In the genomic region with DNA sequence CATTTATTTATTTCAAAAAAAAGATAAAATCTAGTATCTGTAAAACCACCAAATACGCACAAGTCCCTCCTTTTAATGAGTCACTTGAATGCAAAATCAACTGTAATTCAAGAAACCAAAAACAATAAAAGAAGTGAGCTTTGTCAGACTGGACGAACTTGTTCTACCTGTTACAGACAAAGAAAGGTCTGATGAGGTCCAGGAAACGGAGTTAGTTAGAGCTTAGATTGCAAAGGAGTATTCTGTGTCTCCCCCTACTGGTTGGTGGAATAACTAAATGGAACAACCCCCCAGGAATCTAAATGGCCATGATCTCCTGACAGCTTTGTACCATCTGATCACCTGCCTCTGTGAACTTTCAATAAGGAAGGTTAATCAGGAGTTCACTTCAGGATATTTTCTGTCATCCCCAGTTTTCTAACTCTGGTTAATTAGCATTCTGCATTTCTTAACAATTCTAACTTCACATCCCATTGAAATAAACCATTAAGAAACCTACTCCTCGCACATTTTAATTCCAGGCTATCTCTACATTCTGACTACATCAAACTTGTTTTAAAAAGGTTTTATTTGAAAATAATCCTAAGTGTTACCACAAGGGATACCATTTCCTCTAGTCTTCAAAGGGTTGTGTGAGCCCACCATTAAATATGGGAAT, we compare ENCODE assay signal across 8 cellular contexts.
DNase-seq lines count a peak whose midpoint lies in the region; ATAC-seq lines count a peak whose summit lies in the region.

No MANE protein-coding gene starts in this region.

- H3K9me3 ChIP-seq in iPS DF 6.9 (ENCODE audit: control insufficient read depth, insufficient read depth, low read length): no peaks in the 10 kb centered on the region

- no peaks in the 10 kb centered on the region for H3K9me3 Mint-ChIP-seq in activated CD8-positive, alpha-beta T cell treated with anti-CD3 and anti-CD28 coated beads, Interleukin-2, amount 10 ng/mL, durations not matched to agents 7 days and 5 days (ENCODE audit: insufficient read depth)
- peaks cover 0 to 9% of the 10 kb centered on the region in 2 donors for H3K9me3 Mint-ChIP-seq in stimulated activated naive CD8-positive, alpha-beta T cell treated with anti-CD3 and anti-CD28 coated beads, Interleukin-15, amount 100 ng/mL, for 72 hours

- no peaks in the 10 kb centered on the region for H3K27me3 Mint-ChIP-seq in activated CD8-positive, alpha-beta T cell treated with anti-CD3 and anti-CD28 coated beads, Interleukin-2, amount 10 ng/mL, durations not matched to agents 7 days and 5 days (ENCODE audit: low read depth)
- no peaks in the 10 kb centered on the region for H3K27me3 Mint-ChIP-seq in stimulated activated naive CD8-positive, alpha-beta T cell treated with anti-CD3 and anti-CD28 coated beads, Interleukin-15, amount 100 ng/mL, for 72 hours

- H3K4me1 Mint-ChIP-seq in activated CD8-positive, alpha-beta T cell treated with anti-CD3 and anti-CD28 coated beads, Interleukin-2, amount 10 ng/mL, durations not matched to agents 7 days and 5 days (ENCODE audit: low read depth): peaks cover 41% of the 10 kb centered on the region
- H3K4me1 Mint-ChIP-seq in stimulated activated naive CD8-positive, alpha-beta T cell treated with anti-CD3 and anti-CD28 coated beads, Interleukin-15, amount 100 ng/mL, for 72 hours: peaks cover 30% of the 10 kb centered on the region

- POLR2A ChIA-PET in activated CD8-positive, alpha-beta T cell treated with anti-CD3 and anti-CD28 coated beads, Interleukin-2, amount 10 ng/mL, durations not matched to agents 7 days and 5 days (lab: Charles Lee): interaction anchor here (1.0 to 1.8 kb wide), 8 partner anchors 14 to 320 kb away, joined by 3 to 10 read pairs (median 6); no protein-coding TSS in a partner anchor

- H3K36me3 Mint-ChIP-seq in activated CD8-positive, alpha-beta T cell treated with anti-CD3 and anti-CD28 coated beads, Interleukin-2, amount 10 ng/mL, durations not matched to agents 7 days and 5 days (ENCODE audit: low read depth): peaks cover 23% of the 10 kb centered on the region

- H3K4me1 ChIP-seq in iPS DF 6.9 (ENCODE audit: control insufficient read depth, insufficient read depth, low read length): peaks cover 2% of the 10 kb centered on the region; the same call in 1 of the 2 replicates

- ATAC-seq in GM19035 (IDR thresholded peaks at IDR 0.05; ENCODE audit: unreplicated experiment) (peak; percentile 97), HG03108 (IDR thresholded peaks at IDR 0.05; ENCODE audit: unreplicated experiment) (peak; percentile 87)
- ATAC-seq in activated CD8-positive, alpha-beta T cell treated with anti-CD3 and anti-CD28 coated beads, Interleukin-2, amount 10 ng/mL, durations not matched to agents 7 days and 5 days: peak; percentile 94
- ATAC-seq in stimulated activated naive CD8-positive, alpha-beta T cell treated with anti-CD3 and anti-CD28 coated beads, Interleukin-15, amount 100 ng/mL, for 72 hours: peak; percentile 99

- no peak overlapping the region for H3K27ac ChIP-seq in iPS DF 6.9 (ENCODE audit: low read length)

- WGBS in iPS DF 6.9 (ENCODE audit: insufficient coverage, insufficient read length): 100% methylated on average over 1 of the region's 4 CpGs

- no peak overlapping the region for H3K4me3 ChIP-seq in iPS DF 6.9 (ENCODE audit: low read length)

- peak; percentile 88 for DNase-seq in DMS53 (lab: John Stamatoyannopoulos, UW)
- peak; percentile 38 for DNase-seq in NCI-H460 (ENCODE audit: extremely low read depth, low read depth)
- peak; percentile 69 for DNase-seq in activated CD8-positive, alpha-beta T cell treated with anti-CD3 and anti-CD28 coated beads, Interleukin-2, amount 10 ng/mL, durations not matched to agents 7 days and 5 days
- DNase-seq in iPS DF 6.9 (ENCODE audit: low read depth, low spot score): peak; percentile 85
- peak; percentile 48 to 50 for DNase-seq in stimulated activated naive CD8-positive, alpha-beta T cell treated with anti-CD3 and anti-CD28 coated beads, Interleukin-15, amount 100 ng/mL, for 72 hours
- no peak for DNase-seq in hepatic stellate cell (ENCODE audit: low spot score)

- H3K27me3 ChIP-seq in iPS DF 6.9 (ENCODE audit: control insufficient read depth, insufficient read depth, low read length): no peaks in the 10 kb centered on the region

- peak overlapping the region; percentile 44 for H3K27ac Mint-ChIP-seq in activated CD8-positive, alpha-beta T cell treated with anti-CD3 and anti-CD28 coated beads, Interleukin-2, amount 10 ng/mL, durations not matched to agents 7 days and 5 days
- peak overlapping the region in 1 of 2 donors; percentile 90 for H3K27ac Mint-ChIP-seq in stimulated activated naive CD8-positive, alpha-beta T cell treated with anti-CD3 and anti-CD28 coated beads, Interleukin-15, amount 100 ng/mL, for 72 hours

- H3K4me3 Mint-ChIP-seq in activated CD8-positive, alpha-beta T cell treated with anti-CD3 and anti-CD28 coated beads, Interleukin-2, amount 10 ng/mL, durations not matched to agents 7 days and 5 days: no peak overlapping the region
- peak overlapping the region in 1 of 2 donors; percentile 21 for H3K4me3 Mint-ChIP-seq in stimulated activated naive CD8-positive, alpha-beta T cell treated with anti-CD3 and anti-CD28 coated beads, Interleukin-15, amount 100 ng/mL, for 72 hours

- H3K36me3 ChIP-seq in iPS DF 6.9 (ENCODE audit: control insufficient read depth, insufficient read depth, low read length): no peaks in the 10 kb centered on the region

- CTCF ChIA-PET in activated CD8-positive, alpha-beta T cell treated with anti-CD3 and anti-CD28 coated beads, Interleukin-2, amount 10 ng/mL, durations not matched to agents 7 days and 5 days (lab: Charles Lee): interaction anchor here (0.5 to 5.8 kb wide), 62 partner anchors 9 to 377 kb away, joined by 3 to 67 read pairs (median 4); no protein-coding TSS in a partner anchor
